8 cellular contexts compared by ENCODE assay signal in the genomic region with DNA sequence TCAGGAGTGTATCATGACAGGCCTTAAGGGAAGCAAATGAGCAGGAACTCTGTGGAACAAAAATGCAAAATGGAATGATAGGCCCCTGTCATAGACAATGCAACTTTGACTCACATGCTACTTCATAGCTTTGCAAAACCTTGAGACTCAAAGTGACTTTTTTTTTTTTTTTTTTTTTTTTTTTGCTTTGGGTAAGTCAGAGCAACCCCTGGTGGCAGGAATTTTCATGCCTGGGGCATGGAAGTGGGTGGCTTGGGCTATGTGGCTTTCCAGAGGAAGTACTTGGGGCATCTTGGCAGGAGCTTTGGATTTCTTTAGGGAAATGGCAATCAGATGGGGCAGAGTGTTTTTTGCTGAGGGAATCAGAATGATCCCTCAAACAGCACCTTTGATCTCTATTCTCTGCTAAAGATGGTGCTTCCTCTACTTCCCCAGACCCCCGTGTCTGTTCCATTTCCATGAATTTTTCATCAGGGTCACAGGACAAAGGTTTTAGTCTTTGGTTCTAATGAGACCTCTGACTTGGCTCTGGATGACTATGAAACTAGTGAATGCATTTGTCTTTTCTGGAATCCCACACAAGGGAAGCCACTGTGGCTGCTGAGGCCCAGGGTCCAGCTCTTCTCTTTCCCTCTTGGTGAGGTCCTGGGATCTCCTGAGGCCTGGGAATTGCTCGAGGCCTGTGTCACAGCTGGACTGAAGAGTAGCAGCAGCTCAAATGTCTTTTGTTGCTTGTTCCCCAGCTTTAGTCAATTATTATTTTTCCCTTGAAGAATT.
DNase-seq lines count a peak whose midpoint lies in the region; ATAC-seq, FAIRE-seq and TF ChIP-seq lines count a peak whose summit lies in the region.

No MANE protein-coding gene starts in this region.

- FAIRE-seq in bronchial epithelial cell (lab: Jason Lieb, UNC), result no peak

- 46% methylated on average over 2 of the region's 2 CpGs for WGBS in right lobe of liver (ENCODE audit: insufficient coverage, low coverage, low lambda C conversion rate, missing lambda C conversion rate)

- intact Hi-C loops in right lobe of liver (cut with DNase I), result loop anchor here (10.0 kb wide), 1 partner anchor 63 kb away; no protein-coding TSS in a partner anchor

- no peak overlapping the region for H3K27ac ChIP-seq in right lobe of liver

- H3K4me3 ChIP-seq in bronchial epithelial cell (ENCODE audit: low read depth, low read length) (no peak overlapping the region), right lobe of liver (no peak overlapping the region)

- TF ChIP-seq CTCF in bronchial epithelial cell (IDR thresholded peaks at IDR 0.05; ENCODE audit: insufficient read depth, low read length, severe bottlenecking) (peak; percentile 78), right lobe of liver (IDR thresholded peaks at IDR 0.05) (peak; percentile 41 to 71 (median 66))

- peak; percentile 83 for DNase-seq in AG08395 (ENCODE audit: low spot score)
- peak; percentile 33 for DNase-seq in HuH-7.5 (ENCODE audit: low spot score)
- peak; percentile 76 for DNase-seq in bronchial epithelial cell (ENCODE audit: low read depth)
- peak in 2 of 3 donors; percentile 32 to 63 for DNase-seq in right lobe of liver
- DNase-seq in Ammon's horn (ENCODE audit: low spot score), result no peak
- no peak for DNase-seq in GDM1 (lab: John Stamatoyannopoulos, UW)
- no peak for DNase-seq in NCI-H774 (lab: John Stamatoyannopoulos, UW)

- no peaks in the 10 kb centered on the region for H3K4me1 ChIP-seq in right lobe of liver

- H3K9me3 ChIP-seq in right lobe of liver, result no peaks in the 10 kb centered on the region

- TF ChIP-seq POLR2A in right lobe of liver (IDR thresholded peaks at IDR 0.05), result no peak

- H3K27me3 ChIP-seq in bronchial epithelial cell (ENCODE audit: control insufficient read depth, insufficient read depth, low read length) (no peaks in the 10 kb centered on the region), right lobe of liver (no peaks in the 10 kb centered on the region)

- H3K36me3 ChIP-seq in bronchial epithelial cell (ENCODE audit: control insufficient read depth, insufficient read depth, low read length), result no peaks in the 10 kb centered on the region
- no peaks in the 10 kb centered on the region for H3K36me3 ChIP-seq in right lobe of liver

- peak; percentile 50 to 66 (median 62) for ATAC-seq in right lobe of liver
- ATAC-seq in HG02885 (IDR thresholded peaks at IDR 0.05; ENCODE audit: poor library complexity, unreplicated experiment), result no peak

Comparison
In these comparisons a context has a peak if more than half of its experiments do, and no peak if none do; other contexts are left out.
1. DNase-seq: peak in AG08395 (single experiment), HuH-7.5 (single experiment), bronchial epithelial cell (single experiment) and right lobe of liver (2 of 3); none in Ammon's horn (single experiment), GDM1 (single experiment) and NCI-H774 (single experiment).